10 cellular contexts compared by ENCODE assay signal in the genomic region with DNA sequence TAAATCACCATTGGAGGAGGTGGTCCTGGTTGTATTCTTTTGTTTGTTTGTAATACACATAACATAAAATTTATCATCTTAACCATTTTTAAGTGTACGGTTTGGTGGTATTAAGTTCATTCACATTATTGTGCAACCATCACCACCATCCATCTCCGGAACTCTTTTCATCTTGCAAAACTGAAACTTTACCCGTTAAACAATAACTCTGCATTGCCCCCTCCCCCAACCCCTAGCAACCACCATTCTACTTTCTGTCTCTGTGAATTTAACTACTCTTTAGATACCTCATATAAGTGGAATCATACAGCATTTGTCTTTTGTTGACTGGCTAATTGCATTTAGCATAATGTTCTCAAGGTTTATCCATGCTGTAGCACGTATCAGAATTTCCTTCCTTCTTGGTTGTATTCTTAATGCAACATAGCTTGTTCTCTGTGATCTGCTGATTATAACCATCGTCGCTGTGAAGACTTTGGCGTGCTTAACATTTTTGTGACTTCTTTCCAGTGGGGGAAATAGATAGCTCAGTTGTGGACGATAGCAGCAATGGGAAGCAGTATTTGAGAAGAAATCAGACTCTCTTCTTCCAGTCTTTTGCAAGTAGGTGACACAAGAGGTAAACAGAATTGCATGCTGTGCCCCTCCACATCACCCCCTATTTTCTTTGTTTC.
DNase-seq lines count a peak whose midpoint lies in the region; FAIRE-seq and TF ChIP-seq lines count a peak whose summit lies in the region.
"Had no signal": no experiment of that assay in that cellular context is flagged by ENCODE, and none has a peak within 500 bp of the region (broad histone marks: within the 10 kb centered on the region; RNA-seq: fewer than 3 reads in every experiment).

No MANE protein-coding gene starts in this region.

- DNase-seq in activated CD4-positive, alpha-beta T cell treated with anti-CD3 and anti-CD28 coated beads for 4 hours: peak; percentile 5 to 8
- DNase-seq in activated CD4-positive, alpha-beta T cell treated with anti-CD3 and anti-CD28 coated beads, Interleukin-2, amount 50 U/mL, for 1 hour: no peak
- DNase-seq in Kasumi-1 (lab: John Stamatoyannopoulos, UW) (peak; percentile 73 to 75), adipocyte (ENCODE audit: low read depth) (peak; percentile 46), vagina (ENCODE audit: extremely low spot score in 2 of 2) (no peak), frontal cortex (ENCODE audit: low spot score in 2 of 2) (no peak), NCI-H2171 treated with DMSO at 0.1 percent for 48 hours (lab: John Stamatoyannopoulos, UW) (no peak)
- DNase-seq in stimulated activated naive CD4-positive, alpha-beta T cell treated with Interleukin-2 at 50 U/mL for 16 hours (lab: John Stamatoyannopoulos, UW): peak; percentile 3

- H3K4me3 ChIP-seq in adipocyte (ENCODE audit: low read length) (no peak overlapping the region), vagina (no peak overlapping the region)
- H3K4me3 ChIP-seq: A549 had no signal

- no peaks in the 10 kb centered on the region for H3K36me3 ChIP-seq in adipocyte (ENCODE audit: control insufficient read depth, insufficient read depth, low read length, severe bottlenecking)
- no peaks in the 10 kb centered on the region for H3K36me3 ChIP-seq in vagina

- intact Hi-C loops in vagina (cut with DNase I): no loop called here

- no peak overlapping the region for H3K27ac ChIP-seq in vagina
- H3K27ac ChIP-seq: A549 had no signal

- peaks cover 44% of the 10 kb centered on the region for H3K4me1 ChIP-seq in adipocyte (ENCODE audit: control insufficient read depth, insufficient read depth, low read length)
- H3K4me1 ChIP-seq in vagina: peaks cover 17% of the 10 kb centered on the region

- H3K9me3 ChIP-seq in adipocyte (ENCODE audit: control insufficient read depth, low read length) (no peaks in the 10 kb centered on the region), vagina (no peaks in the 10 kb centered on the region)
- H3K9me3 ChIP-seq: A549 had no signal

- H3K27me3 ChIP-seq in adipocyte (replicated peaks; ENCODE audit: control insufficient read depth, insufficient read depth, low read length) (no peaks in the 10 kb centered on the region), vagina (no peaks in the 10 kb centered on the region)

- H3K9ac ChIP-seq in adipocyte (ENCODE audit: low read length): peak overlapping the region; percentile 80

- no peak for TF ChIP-seq CTCF in vagina (IDR thresholded peaks at IDR 0.05)

- FAIRE-seq in frontal cortex (lab: Jason Lieb, UNC): no peak
- FAIRE-seq: A549, bronchial epithelial cell had no signal

- TF ChIP-seq POLR2A in vagina (IDR thresholded peaks at IDR 0.05): no peak

Comparison
In these comparisons a context has a peak if more than half of its experiments do, and no peak if none do; other contexts are left out.
1. DNase-seq: peak in activated CD4-positive, alpha-beta T cell treated with anti-CD3 and anti-CD28 coated beads for 4 hours (2 of 2), Kasumi-1 (2 of 2), adipocyte (single experiment) and stimulated activated naive CD4-positive, alpha-beta T cell treated with Interleukin-2 at 50 U/mL for 16 hours (single experiment); none in activated CD4-positive, alpha-beta T cell treated with anti-CD3 and anti-CD28 coated beads, Interleukin-2, amount 50 U/mL, for 1 hour (single experiment), vagina (0 of 2), frontal cortex (0 of 2) and NCI-H2171 treated with DMSO at 0.1 percent for 48 hours (single experiment).